ENCODE assay signal across 21 cellular contexts in genomic region chrX:291411-291901, GRCh38.
"Had no signal": no experiment of that assay in that cellular context is flagged by ENCODE, and none has a peak within 500 bp of the region (broad histone marks: within the 10 kb centered on the region; RNA-seq: fewer than 3 reads in every experiment).

No MANE protein-coding gene starts in this region.

- H3K4me3 ChIP-seq: SJSA1, testis, upper lobe of left lung had no signal

- H3K4me1 ChIP-seq: SJSA1, testis, upper lobe of left lung had no signal

- H3K27ac ChIP-seq: brain microvascular endothelial cell, epithelial cell of prostate, SJSA1, testis, upper lobe of left lung had no signal

- H3K27ac Mint-ChIP-seq: activated CD4-positive, alpha-beta memory T cell treated with anti-CD3 and anti-CD28 coated beads, Interleukin-2, amount 10 ng/mL, durations not matched to agents 7 days and 5 days; activated naive CD8-positive, alpha-beta T cell treated with anti-CD3 and anti-CD28 coated beads, Interleukin-2, amount 10 ng/mL, durations not matched to agents 7 days and 5 days; immature natural killer cell; naive thymus-derived CD8-positive, alpha-beta T cell; stimulated activated naive CD8-positive, alpha-beta T cell treated with anti-CD3 and anti-CD28 coated beads, Interleukin-15, amount 100 ng/mL, for 72 hours; T-helper 2 cell treated with Interferon-gamma antibody and Interleukin-4, amounts not matched to agents 5 μg/mL and 100 μg/mL, for 36 hours had no signal

- H3K27me3 ChIP-seq: brain microvascular endothelial cell, SJSA1, testis, upper lobe of left lung had no signal

- ATAC-seq: effector memory CD8-positive, alpha-beta T cell; left colon; naive thymus-derived CD8-positive, alpha-beta T cell; right cardiac atrium; stimulated activated naive CD8-positive, alpha-beta T cell treated with anti-CD3 and anti-CD28 coated beads, Interleukin-15, amount 100 ng/mL, for 72 hours had no signal

- DNase-seq: activated CD4-positive, alpha-beta memory T cell treated with anti-CD3 and anti-CD28 coated beads, Interleukin-2, amount 10 ng/mL, durations not matched to agents 7 days and 5 days; activated gamma-delta T cell treated with Interleukin-2 at 50 U/mL for 16 hours; activated naive CD8-positive, alpha-beta T cell treated with anti-CD3 and anti-CD28 coated beads, Interleukin-2, amount 10 ng/mL, durations not matched to agents 7 days and 5 days; activated T-cell treated with anti-CD3 and anti-CD28 coated beads, Interleukin-2, amount 50 U/mL, for 48 hours; brain microvascular endothelial cell; cerebellar nuclear complex; dermis blood vessel endothelial cell; effector memory CD8-positive, alpha-beta T cell; foreskin melanocyte; immature natural killer cell; left colon; SW 1271; testis had no signal

- H3K9me3 Mint-ChIP-seq: activated CD4-positive, alpha-beta memory T cell treated with anti-CD3 and anti-CD28 coated beads, Interleukin-2, amount 10 ng/mL, durations not matched to agents 7 days and 5 days; activated naive CD8-positive, alpha-beta T cell treated with anti-CD3 and anti-CD28 coated beads, Interleukin-2, amount 10 ng/mL, durations not matched to agents 7 days and 5 days; effector memory CD8-positive, alpha-beta T cell; immature natural killer cell; memory B cell; naive thymus-derived CD8-positive, alpha-beta T cell; stimulated activated naive CD8-positive, alpha-beta T cell treated with anti-CD3 and anti-CD28 coated beads, Interleukin-15, amount 100 ng/mL, for 72 hours; T-helper 2 cell treated with Interferon-gamma antibody and Interleukin-4, amounts not matched to agents 5 μg/mL and 100 μg/mL, for 36 hours had no signal

- H3K27me3 Mint-ChIP-seq: activated CD4-positive, alpha-beta memory T cell treated with anti-CD3 and anti-CD28 coated beads, Interleukin-2, amount 10 ng/mL, durations not matched to agents 7 days and 5 days; activated naive CD8-positive, alpha-beta T cell treated with anti-CD3 and anti-CD28 coated beads, Interleukin-2, amount 10 ng/mL, durations not matched to agents 7 days and 5 days; effector memory CD8-positive, alpha-beta T cell; memory B cell; naive thymus-derived CD8-positive, alpha-beta T cell; stimulated activated naive CD8-positive, alpha-beta T cell treated with anti-CD3 and anti-CD28 coated beads, Interleukin-15, amount 100 ng/mL, for 72 hours had no signal

- H3K9me3 ChIP-seq: SJSA1, testis, upper lobe of left lung had no signal

- H3K4me1 Mint-ChIP-seq: memory B cell had no signal

- H3K4me3 Mint-ChIP-seq: activated CD4-positive, alpha-beta memory T cell treated with anti-CD3 and anti-CD28 coated beads, Interleukin-2, amount 10 ng/mL, durations not matched to agents 7 days and 5 days; activated naive CD8-positive, alpha-beta T cell treated with anti-CD3 and anti-CD28 coated beads, Interleukin-2, amount 10 ng/mL, durations not matched to agents 7 days and 5 days; effector memory CD8-positive, alpha-beta T cell; immature natural killer cell; memory B cell; naive thymus-derived CD8-positive, alpha-beta T cell; stimulated activated naive CD8-positive, alpha-beta T cell treated with anti-CD3 and anti-CD28 coated beads, Interleukin-15, amount 100 ng/mL, for 72 hours; T-helper 2 cell treated with Interferon-gamma antibody and Interleukin-4, amounts not matched to agents 5 μg/mL and 100 μg/mL, for 36 hours had no signal
